ENCODE assay signal across 19 cellular contexts in genomic region chr3:138461696-138462295, GRCh38. TPM values are rescaled to one million over a fixed set of nuclear protein-coding genes. Genes with fewer than 3 reads are reported as not detected.
"Had no signal": no experiment of that assay in that cellular context is flagged by ENCODE, and none has a peak within 500 bp of the region (broad histone marks: within the 10 kb centered on the region; RNA-seq: fewer than 3 reads in every experiment).

No MANE protein-coding gene starts in this region.

- H3K9me3 Mint-ChIP-seq: activated naive CD4-positive, alpha-beta T cell treated with anti-CD3 and anti-CD28 coated beads, Interleukin-2, amount 50 U/mL, for 24 hours; activated T-helper 1 cell treated with anti-CD3 and anti-CD28 coated beads, Interleukin-12 subunit alpha, Interleukin-12 subunit beta, Interleukin-2, Interleukin-4 antibody, amounts not matched to agents 30 ng/mL and 10 ng/mL and 1 ng/mL, durations not matched to agents 14 hours and 24 hours and 36 hours; dendritic cell treated with granulocyte-macrophage colony-stimulating factor and Interleukin-4, amounts not matched to agents 40 ng/mL and 50 ng/mL, for 4 days; natural killer cell treated with Interleukin-12 subunit alpha and Interleukin-12 subunit beta and Interleukin-15 and Interleukin-18, amount 100 ng/mL, for 72 hours; stimulated activated effector memory CD8-positive, alpha-beta T cell treated with anti-CD3 and anti-CD28 coated beads, Interleukin-12 subunit alpha, Interleukin-12 subunit beta, amount 100 ng/mL, for 72 hours; WTC11 had no signal

- H3K9me3 ChIP-seq: left ventricle myocardium inferior, neutrophil, pancreas, right lobe of liver had no signal

- H3K4me1 Mint-ChIP-seq: activated naive CD4-positive, alpha-beta T cell treated with anti-CD3 and anti-CD28 coated beads, Interleukin-2, amount 50 U/mL, for 24 hours; stimulated activated effector memory CD8-positive, alpha-beta T cell treated with anti-CD3 and anti-CD28 coated beads, Interleukin-12 subunit alpha, Interleukin-12 subunit beta, amount 100 ng/mL, for 72 hours had no signal

- H3K36me3 ChIP-seq: left ventricle myocardium inferior, neutrophil, pancreas, right lobe of liver had no signal

- H3K27ac ChIP-seq: foreskin keratinocyte, left ventricle myocardium inferior, neutrophil, pancreas, right lobe of liver, skin epidermis had no signal

- H3K27me3 ChIP-seq: foreskin keratinocyte, neutrophil, pancreas, right lobe of liver had no signal

- DNase-seq: activated gamma-delta T cell treated with Interleukin-2 at 50 U/mL for 16 hours; effector CD8-positive, alpha-beta T cell; foreskin keratinocyte; left ventricle myocardium inferior; pancreas; right lobe of liver; stimulated activated CD4-positive, alpha-beta T cell treated with anti-CD3 and anti-CD28 coated beads, Interleukin-1b, Interleukin-23, amount 100 ng/mL, for 48 hours; T-helper 9 cell had no signal

- H3K27ac Mint-ChIP-seq: activated naive CD4-positive, alpha-beta T cell treated with anti-CD3 and anti-CD28 coated beads, Interleukin-2, amount 50 U/mL, for 24 hours; activated T-helper 1 cell treated with anti-CD3 and anti-CD28 coated beads, Interleukin-12 subunit alpha, Interleukin-12 subunit beta, Interleukin-2, Interleukin-4 antibody, amounts not matched to agents 30 ng/mL and 10 ng/mL and 1 ng/mL, durations not matched to agents 14 hours and 24 hours and 36 hours; brain; dendritic cell treated with granulocyte-macrophage colony-stimulating factor and Interleukin-4, amounts not matched to agents 40 ng/mL and 50 ng/mL, for 4 days; natural killer cell treated with Interleukin-12 subunit alpha and Interleukin-12 subunit beta and Interleukin-15 and Interleukin-18, amount 100 ng/mL, for 72 hours; stimulated activated effector memory CD8-positive, alpha-beta T cell treated with anti-CD3 and anti-CD28 coated beads, Interleukin-12 subunit alpha, Interleukin-12 subunit beta, amount 100 ng/mL, for 72 hours; WTC11 had no signal

- H3K4me3 ChIP-seq: left ventricle myocardium inferior, pancreas, right lobe of liver, skin epidermis had no signal

- H3K4me3 Mint-ChIP-seq: activated naive CD4-positive, alpha-beta T cell treated with anti-CD3 and anti-CD28 coated beads, Interleukin-2, amount 50 U/mL, for 24 hours; activated T-helper 1 cell treated with anti-CD3 and anti-CD28 coated beads, Interleukin-12 subunit alpha, Interleukin-12 subunit beta, Interleukin-2, Interleukin-4 antibody, amounts not matched to agents 30 ng/mL and 10 ng/mL and 1 ng/mL, durations not matched to agents 14 hours and 24 hours and 36 hours; brain; dendritic cell treated with granulocyte-macrophage colony-stimulating factor and Interleukin-4, amounts not matched to agents 40 ng/mL and 50 ng/mL, for 4 days; natural killer cell treated with Interleukin-12 subunit alpha and Interleukin-12 subunit beta and Interleukin-15 and Interleukin-18, amount 100 ng/mL, for 72 hours; stimulated activated effector memory CD8-positive, alpha-beta T cell treated with anti-CD3 and anti-CD28 coated beads, Interleukin-12 subunit alpha, Interleukin-12 subunit beta, amount 100 ng/mL, for 72 hours; WTC11 had no signal

- H3K27me3 Mint-ChIP-seq: dendritic cell treated with granulocyte-macrophage colony-stimulating factor and Interleukin-4, amounts not matched to agents 40 ng/mL and 50 ng/mL, for 4 days had no signal

- FAIRE-seq: pancreas had no signal

- H3K4me1 ChIP-seq: foreskin keratinocyte, pancreas, right lobe of liver had no signal

- H3K36me3 Mint-ChIP-seq: activated naive CD4-positive, alpha-beta T cell treated with anti-CD3 and anti-CD28 coated beads, Interleukin-2, amount 50 U/mL, for 24 hours; brain; natural killer cell treated with Interleukin-12 subunit alpha and Interleukin-12 subunit beta and Interleukin-15 and Interleukin-18, amount 100 ng/mL, for 72 hours; stimulated activated effector memory CD8-positive, alpha-beta T cell treated with anti-CD3 and anti-CD28 coated beads, Interleukin-12 subunit alpha, Interleukin-12 subunit beta, amount 100 ng/mL, for 72 hours had no signal

RNA-seq across cellular contexts. Expression of gene ESYT3, which starts 27.4 kb away (rescaled TPM):
- total RNA-seq: glomerular endothelial cell; natural killer cell treated with Interleukin-12 subunit alpha and Interleukin-12 subunit beta and Interleukin-15 and Interleukin-18, amount 100 ng/mL, for 72 hours; pulmonary artery endothelial cell had no signal
